In genomic region chr1:204337047-204337446, GRCh38 we compare ENCODE assay signal across 25 cellular contexts.
"Had no signal": no experiment of that assay in that cellular context is flagged by ENCODE, and none has a peak within 500 bp of the region (broad histone marks: within the 10 kb centered on the region; RNA-seq: fewer than 3 reads in every experiment).

No MANE protein-coding gene starts in this region.

- H3K36me3 ChIP-seq: esophagus muscularis mucosa, ovary, right lobe of liver, stomach, thoracic aorta, upper lobe of right lung had no signal

- ATAC-seq: activated CD8-positive, alpha-beta T cell treated with anti-CD3 and anti-CD28 coated beads for 36 hours; activated T-helper 17 cell treated with anti-CD3 and anti-CD28 coated beads, Interleukin-2, amount 50 U/mL, for 72 hours; body of pancreas; foreskin keratinocyte; naive thymus-derived CD4-positive, alpha-beta T cell; psoas muscle; right lobe of liver; upper lobe of right lung had no signal

- H3K9me3 ChIP-seq: body of pancreas, esophagus muscularis mucosa, mucosa of descending colon, ovary, psoas muscle, right lobe of liver, stomach, thoracic aorta, upper lobe of right lung had no signal

- H3K4me3 Mint-ChIP-seq: activated B cell treated with CpG ODN at 0.5 μM for 24 hours; activated CD8-positive, alpha-beta T cell treated with anti-CD3 and anti-CD28 coated beads for 36 hours; activated naive CD8-positive, alpha-beta T cell treated with anti-CD3 and anti-CD28 coated beads for 36 hours; activated T-helper 17 cell treated with anti-CD3 and anti-CD28 coated beads, Interleukin-2, amount 50 U/mL, for 72 hours; dendritic cell treated with granulocyte-macrophage colony-stimulating factor and Interleukin-4, amounts not matched to agents 40 ng/mL and 50 ng/mL, for 4 days; memory B cell; naive thymus-derived CD4-positive, alpha-beta T cell had no signal

- H3K9me3 Mint-ChIP-seq: activated B cell treated with CpG ODN at 0.5 μM for 24 hours; activated CD8-positive, alpha-beta T cell treated with anti-CD3 and anti-CD28 coated beads for 36 hours; activated naive CD8-positive, alpha-beta T cell treated with anti-CD3 and anti-CD28 coated beads for 36 hours; activated T-helper 17 cell treated with anti-CD3 and anti-CD28 coated beads, Interleukin-2, amount 50 U/mL, for 72 hours; dendritic cell treated with granulocyte-macrophage colony-stimulating factor and Interleukin-4, amounts not matched to agents 40 ng/mL and 50 ng/mL, for 4 days; memory B cell; naive thymus-derived CD4-positive, alpha-beta T cell had no signal

- H3K36me3 Mint-ChIP-seq: activated naive CD8-positive, alpha-beta T cell treated with anti-CD3 and anti-CD28 coated beads for 36 hours; memory B cell; naive thymus-derived CD4-positive, alpha-beta T cell had no signal

- H3K4me1 ChIP-seq: body of pancreas, foreskin keratinocyte, psoas muscle, right lobe of liver, upper lobe of right lung had no signal

- H3K4me3 ChIP-seq: body of pancreas, esophagus muscularis mucosa, mucosa of descending colon, ovary, psoas muscle, right lobe of liver, stomach, thoracic aorta, upper lobe of right lung had no signal

- H3K4me1 Mint-ChIP-seq: activated B cell treated with CpG ODN at 0.5 μM for 24 hours; activated naive CD8-positive, alpha-beta T cell treated with anti-CD3 and anti-CD28 coated beads for 36 hours; activated T-helper 17 cell treated with anti-CD3 and anti-CD28 coated beads, Interleukin-2, amount 50 U/mL, for 72 hours; memory B cell; naive thymus-derived CD4-positive, alpha-beta T cell had no signal

- H3K27me3 ChIP-seq: body of pancreas, ovary, right lobe of liver, stomach, upper lobe of right lung had no signal

- H3K27ac ChIP-seq: body of pancreas, esophagus muscularis mucosa, foreskin keratinocyte, ovary, psoas muscle, right lobe of liver, thoracic aorta, upper lobe of right lung had no signal

- H3K27me3 Mint-ChIP-seq: activated naive CD8-positive, alpha-beta T cell treated with anti-CD3 and anti-CD28 coated beads for 36 hours; activated T-helper 17 cell treated with anti-CD3 and anti-CD28 coated beads, Interleukin-2, amount 50 U/mL, for 72 hours had no signal

- H3K27ac Mint-ChIP-seq: activated B cell treated with CpG ODN at 0.5 μM for 24 hours; activated CD8-positive, alpha-beta T cell treated with anti-CD3 and anti-CD28 coated beads for 36 hours; activated naive CD8-positive, alpha-beta T cell treated with anti-CD3 and anti-CD28 coated beads for 36 hours; activated T-helper 17 cell treated with anti-CD3 and anti-CD28 coated beads, Interleukin-2, amount 50 U/mL, for 72 hours; dendritic cell treated with granulocyte-macrophage colony-stimulating factor and Interleukin-4, amounts not matched to agents 40 ng/mL and 50 ng/mL, for 4 days; memory B cell; naive thymus-derived CD4-positive, alpha-beta T cell had no signal

- DNase-seq: activated B cell treated with CpG ODN at 0.5 μM for 24 hours; activated CD4-positive, alpha-beta T cell treated with anti-CD3 and anti-CD28 coated beads for 4 hours; activated CD8-positive, alpha-beta T cell treated with anti-CD3 and anti-CD28 coated beads for 36 hours; activated naive CD4-positive, alpha-beta T cell; activated naive CD8-positive, alpha-beta T cell treated with anti-CD3 and anti-CD28 coated beads for 36 hours; activated T-cell treated with anti-CD3 and anti-CD28 coated beads, Interleukin-2, amount 50 U/mL, for 1 hour; body of pancreas; cerebellar nuclear complex; effector CD8-positive, alpha-beta T cell; foreskin keratinocyte; naive thymus-derived CD4-positive, alpha-beta T cell; ovary; psoas muscle; right lobe of liver; small intestine; stimulated activated CD4-positive, alpha-beta T cell treated with anti-CD3 and anti-CD28 coated beads, Interleukin-15, amount 100 ng/mL, for 24 hours; stimulated activated CD4-positive, alpha-beta T cell treated with anti-CD3 and anti-CD28 coated beads, Interleukin-2, amount 100 ng/mL, for 48 hours; stomach; upper lobe of right lung had no signal
